16 cellular contexts compared by ENCODE assay signal in genomic region chr5:11617080-11617479, GRCh38.
"Had no signal": no experiment of that assay in that cellular context is flagged by ENCODE, and none has a peak within 500 bp of the region (broad histone marks: within the 10 kb centered on the region; RNA-seq: fewer than 3 reads in every experiment).

No MANE protein-coding gene starts in this region.

- H3K4me1 ChIP-seq: heart left ventricle, stomach, transverse colon had no signal

- H3K4me3 ChIP-seq: dorsolateral prefrontal cortex, heart left ventricle, pancreas, stomach, thoracic aorta, transverse colon had no signal

- H3K36me3 ChIP-seq: heart left ventricle, pancreas, stomach, thoracic aorta, transverse colon had no signal

- H3K27ac ChIP-seq: dorsolateral prefrontal cortex, pancreas, stomach, thoracic aorta, transverse colon had no signal

- H3K9me3 ChIP-seq: heart left ventricle, pancreas, stomach, thoracic aorta, transverse colon had no signal

- DNase-seq: dorsolateral prefrontal cortex; effector CD8-positive, alpha-beta T cell; hippocampal formation; mesendoderm; naive B cell; occipital lobe; pancreas; right cardiac atrium; small intestine; stimulated activated CD4-positive, alpha-beta T cell treated with anti-CD3 and anti-CD28 coated beads, Interleukin-12 subunit alpha, Interleukin-12 subunit beta, amount 100 ng/mL, for 4 hours; stimulated activated naive CD4-positive, alpha-beta T cell; stomach; substantia nigra; transverse colon had no signal

- H3K27me3 ChIP-seq: dorsolateral prefrontal cortex, heart left ventricle, pancreas, stomach, transverse colon had no signal
